ENCODE assay signal across 9 cellular contexts in genomic region chr4:186651624-186652023, GRCh38.
DNase-seq lines count a peak whose midpoint lies in the region; ATAC-seq lines count a peak whose summit lies in the region.
"Had no signal": no experiment of that assay in that cellular context is flagged by ENCODE, and none has a peak within 500 bp of the region (broad histone marks: within the 10 kb centered on the region; RNA-seq: fewer than 3 reads in every experiment).

No MANE protein-coding gene starts in this region.

- CTCF ChIA-PET in activated CD8-positive, alpha-beta T cell treated with anti-CD3 and anti-CD28 coated beads, Interleukin-2, amount 10 ng/mL, durations not matched to agents 7 days and 5 days (lab: Charles Lee), result no interaction called here

- H3K27me3 ChIP-seq in rectal smooth muscle tissue (ENCODE audit: control insufficient read depth, insufficient read depth, low read length), result no peaks in the 10 kb centered on the region

- no peaks in the 10 kb centered on the region for H3K27me3 Mint-ChIP-seq in activated CD8-positive, alpha-beta T cell treated with anti-CD3 and anti-CD28 coated beads, Interleukin-2, amount 10 ng/mL, durations not matched to agents 7 days and 5 days (ENCODE audit: low read depth)

- DNase-seq in G401 (ENCODE audit: low spot score) (peak; percentile 73), amygdala (lab: John Stamatoyannopoulos, UW) (peak in 53 of 56 donors; percentile 5 to 86 (median 52)), left ventricle myocardium superior (peak; percentile 72), GF-D8 (lab: John Stamatoyannopoulos, UW) (no peak), NCI-H2196 (lab: John Stamatoyannopoulos, UW; ENCODE audit: unreplicated experiment) (no peak)
- no peak for DNase-seq in activated CD4-positive, alpha-beta T cell treated with anti-CD3 and anti-CD28 coated beads for 48 hours
- no peak for DNase-seq in activated CD8-positive, alpha-beta T cell treated with anti-CD3 and anti-CD28 coated beads, Interleukin-2, amount 10 ng/mL, durations not matched to agents 7 days and 5 days
- DNase-seq: DND-41 had no signal

- POLR2A ChIA-PET in activated CD8-positive, alpha-beta T cell treated with anti-CD3 and anti-CD28 coated beads, Interleukin-2, amount 10 ng/mL, durations not matched to agents 7 days and 5 days (lab: Charles Lee), result no interaction called here

- H3K27ac ChIP-seq in rectal smooth muscle tissue (ENCODE audit: low read depth, low read length), result no peak overlapping the region

- intact Hi-C loops in left ventricle myocardium superior (cut with micrococcal nuclease), result no loop called here

- H3K9me3 Mint-ChIP-seq in activated CD8-positive, alpha-beta T cell treated with anti-CD3 and anti-CD28 coated beads, Interleukin-2, amount 10 ng/mL, durations not matched to agents 7 days and 5 days (ENCODE audit: insufficient read depth), result no peaks in the 10 kb centered on the region

- in situ Hi-C loops in G401 (cut with HindIII; ENCODE audit: low sequenced_read_pairs), result no loop called here

- no peak overlapping the region for H3K9ac ChIP-seq in rectal smooth muscle tissue (ENCODE audit: low read length)

- H3K4me1 Mint-ChIP-seq in activated CD8-positive, alpha-beta T cell treated with anti-CD3 and anti-CD28 coated beads, Interleukin-2, amount 10 ng/mL, durations not matched to agents 7 days and 5 days (ENCODE audit: low read depth), result no peaks in the 10 kb centered on the region

- peak; percentile 97 for ATAC-seq in left ventricle myocardium superior
- ATAC-seq in activated CD8-positive, alpha-beta T cell treated with anti-CD3 and anti-CD28 coated beads, Interleukin-2, amount 10 ng/mL, durations not matched to agents 7 days and 5 days, result no peak

- no peaks in the 10 kb centered on the region for H3K4me1 ChIP-seq in rectal smooth muscle tissue (ENCODE audit: control insufficient read depth, insufficient read depth, low read length)

- peak overlapping the region; percentile 25 for H3K4me3 ChIP-seq in rectal smooth muscle tissue (ENCODE audit: low read length)

- no peak overlapping the region for H3K27ac Mint-ChIP-seq in activated CD8-positive, alpha-beta T cell treated with anti-CD3 and anti-CD28 coated beads, Interleukin-2, amount 10 ng/mL, durations not matched to agents 7 days and 5 days

- H3K4me3 Mint-ChIP-seq in activated CD8-positive, alpha-beta T cell treated with anti-CD3 and anti-CD28 coated beads, Interleukin-2, amount 10 ng/mL, durations not matched to agents 7 days and 5 days, result no peak overlapping the region

- H3K36me3 ChIP-seq in rectal smooth muscle tissue (ENCODE audit: control insufficient read depth, insufficient read depth, low read length), result peaks cover 2% of the 10 kb centered on the region

- no peaks in the 10 kb centered on the region for H3K36me3 Mint-ChIP-seq in activated CD8-positive, alpha-beta T cell treated with anti-CD3 and anti-CD28 coated beads, Interleukin-2, amount 10 ng/mL, durations not matched to agents 7 days and 5 days (ENCODE audit: low read depth)

Comparison
In these comparisons a context has a peak if more than half of its experiments do, and no peak if none do; other contexts are left out.
1. DNase-seq: peak in G401 (single experiment), amygdala (53 of 56) and left ventricle myocardium superior (single experiment); none in activated CD4-positive, alpha-beta T cell treated with anti-CD3 and anti-CD28 coated beads for 48 hours (single experiment), activated CD8-positive, alpha-beta T cell treated with anti-CD3 and anti-CD28 coated beads, Interleukin-2, amount 10 ng/mL, durations not matched to agents 7 days and 5 days (single experiment), GF-D8 (single experiment) and NCI-H2196 (single experiment).